In genomic region chr6:136226027-136226673, GRCh38 we compare ENCODE assay signal across 7 cellular contexts.
DNase-seq lines count a peak whose midpoint lies in the region; ATAC-seq and TF ChIP-seq lines count a peak whose summit lies in the region.

No MANE protein-coding gene starts in this region.

- H3K4me3 ChIP-seq in WI38 (ENCODE audit: low read depth, low read length) = 0 out of 2 replicates have a peak overlapping the region, but pooled peaks have one; percentile 8
- H3K4me3 ChIP-seq in cardiac fibroblast (replicated peaks in 1 of 2; ENCODE audit: low read depth in 2 of 2, low read length in 2 of 2) = peak overlapping the region in 1 of 2 donors; percentile 15

- TF ChIP-seq CTCF in GM13976 (IDR thresholded peaks at IDR 0.05; ENCODE audit: borderline replicate concordance, control extremely low read depth, extremely low read depth, insufficient read depth, missing control alignments) (peak; percentile 86), WI38 (IDR thresholded peaks at IDR 0.05; ENCODE audit: low read depth, low read length) (peak; percentile 100), cardiac fibroblast (IDR thresholded peaks at IDR 0.05; ENCODE audit: low read depth, low read length) (peak; percentile 100)

- ATAC-seq in HG02642 (IDR thresholded peaks at IDR 0.05; ENCODE audit: poor library complexity, unreplicated experiment) = peak; percentile 64

- DNase-seq in GM13976 (ENCODE audit: low spot score) (peak; percentile 52), NCI-H1694 treated with DMSO at 0.1 percent for 48 hours (lab: John Stamatoyannopoulos, UW) (peak; percentile 29), cardiac fibroblast (ENCODE audit: low read depth in 2 of 2) (peak; percentile 74 to 78), left kidney (ENCODE audit: low read depth, low spot score) (peak; percentile 65)
- peak; percentile 54 to 59 for DNase-seq in stimulated activated CD4-positive, alpha-beta T cell treated with anti-CD3 and anti-CD28 coated beads, Interleukin-2, amount 100 ng/mL, for 48 hours

- in situ Hi-C loops in GM13976 (cut with MboI; ENCODE audit: low sequenced_read_pairs, unreplicated experiment) = no loop called here
